ENCODE assay signal across 30 cellular contexts in the genomic region with DNA sequence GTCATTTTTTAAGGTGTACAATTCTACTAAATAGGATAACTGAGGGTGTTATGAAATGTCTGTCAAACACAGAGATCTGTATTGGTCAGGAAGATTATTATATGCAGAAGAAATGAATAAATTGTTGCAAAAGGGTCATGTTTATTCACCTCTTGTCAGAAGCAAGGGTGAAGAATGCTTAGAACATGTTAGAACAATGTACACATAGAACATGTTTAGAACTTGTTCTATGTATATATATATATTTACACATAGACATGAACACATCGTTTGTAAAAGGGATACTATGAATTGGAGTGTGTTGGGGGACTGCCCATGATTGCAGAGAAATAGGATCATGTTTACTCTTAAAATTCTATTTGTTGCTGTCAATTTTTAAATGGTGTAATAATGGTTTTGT. TPM values are rescaled to one million over a fixed set of nuclear protein-coding genes. Genes with fewer than 3 reads are reported as not detected.
"Had no signal": no experiment of that assay in that cellular context is flagged by ENCODE, and none has a peak within 500 bp of the region (broad histone marks: within the 10 kb centered on the region; RNA-seq: fewer than 3 reads in every experiment).

No MANE protein-coding gene starts in this region.

- H3K9me3 ChIP-seq: ascending aorta had no signal

- H3K36me3 ChIP-seq: ascending aorta had no signal

- DNase-seq: activated B cell treated with CpG ODN at 0.5 μM for 24 hours; activated CD4-positive, alpha-beta memory T cell treated with anti-CD3 and anti-CD28 coated beads for 36 hours; activated CD4-positive, alpha-beta T cell treated with anti-CD3 and anti-CD28 coated beads for 4 hours; activated CD4-positive, alpha-beta T cell treated with anti-CD3 and anti-CD28 coated beads, Interleukin-2, amount 10 ng/mL, durations not matched to agents 24 days and 14 days; activated CD4-positive, alpha-beta T cell treated with anti-CD3 and anti-CD28 coated beads, Interleukin-2, amount 50 U/mL, for 1 hour; activated CD4-positive, alpha-beta T cell treated with anti-CD3 and anti-CD28 coated beads, Interleukin-2, amount 50 U/mL, for 4 hours; activated CD4-positive, CD25-positive, alpha-beta regulatory T cell treated with anti-CD3 and anti-CD28 coated beads, Interleukin-2, amount 50 U/mL, for 72 hours; activated CD8-positive, alpha-beta memory T cell treated with anti-CD3 and anti-CD28 coated beads, Interleukin-2, amount 50 U/mL, for 4 hours; activated CD8-positive, alpha-beta T cell treated with anti-CD3 and anti-CD28 coated beads for 36 hours; activated effector memory CD4-positive, alpha-beta T cell treated with anti-CD3 and anti-CD28 coated beads, Interleukin-2, amount 50 U/mL, for 16 hours; activated gamma-delta T cell treated with Interleukin-2 at 50 U/mL for 16 hours; activated naive CD4-positive, alpha-beta T cell; activated naive CD4-positive, alpha-beta T cell treated with anti-CD3 and anti-CD28 coated beads, Interleukin-2, amount 10 ng/mL, durations not matched to agents 7 days and 5 days; activated naive CD8-positive, alpha-beta T cell treated with anti-CD3 and anti-CD28 coated beads, Interleukin-2, amount 10 ng/mL, durations not matched to agents 7 days and 5 days; activated naive CD8-positive, alpha-beta T cell treated with anti-CD3 and anti-CD28 coated beads, Interleukin-2, amount 50 U/mL, for 24 hours; activated T-cell treated with anti-CD3 and anti-CD28 coated beads for 4 hours; activated T-cell treated with anti-CD3 and anti-CD28 coated beads, Interleukin-2, amount 50 U/mL, for 1 hour; activated T-cell treated with anti-CD3 and anti-CD28 coated beads, Interleukin-2, amount 50 U/mL, for 4 hours; activated T-cell treated with anti-CD3 and anti-CD28 coated beads, Interleukin-2, amount 50 U/mL, for 72 hours; amygdala; anterior cingulate cortex; central memory CD4-positive, alpha-beta T cell; T-helper 1 cell; T-helper 2 cell; T-helper 9 cell had no signal

- H3K4me3 ChIP-seq: ascending aorta had no signal

- H3K27ac ChIP-seq: ascending aorta, VCaP had no signal

- H3K4me1 ChIP-seq: ascending aorta had no signal

- ATAC-seq: activated CD8-positive, alpha-beta T cell treated with anti-CD3 and anti-CD28 coated beads for 36 hours; activated naive CD8-positive, alpha-beta T cell treated with anti-CD3 and anti-CD28 coated beads, Interleukin-2, amount 50 U/mL, for 24 hours; activated T-cell treated with anti-CD3 and anti-CD28 coated beads, Interleukin-2, amount 50 U/mL, for 4 hours; activated T-cell treated with anti-CD3 and anti-CD28 coated beads, Interleukin-2, amount 50 U/mL, for 72 hours; activated T-helper 17 cell treated with anti-CD3 and anti-CD28 coated beads, Interleukin-2, amount 50 U/mL, for 72 hours had no signal

- H3K27me3 ChIP-seq: ascending aorta had no signal

RNA-seq across cellular contexts. Expression of gene TMEM150C, which starts 28.0 kb away (rescaled TPM):
- total RNA-seq: activated B cell treated with CpG ODN at 0.5 μM for 24 hours; activated CD4-positive, alpha-beta memory T cell treated with anti-CD3 and anti-CD28 coated beads for 36 hours; activated CD4-positive, alpha-beta T cell treated with anti-CD3 and anti-CD28 coated beads, Interleukin-2, amount 10 ng/mL, durations not matched to agents 24 days and 14 days; activated CD8-positive, alpha-beta memory T cell treated with anti-CD3 and anti-CD28 coated beads for 36 hours; activated CD8-positive, alpha-beta T cell treated with anti-CD3 and anti-CD28 coated beads for 36 hours; activated naive CD8-positive, alpha-beta T cell treated with anti-CD3 and anti-CD28 coated beads, Interleukin-2, amount 10 ng/mL, durations not matched to agents 7 days and 5 days; activated T-helper 1 cell treated with anti-CD3 and anti-CD28 coated beads, Interleukin-12 subunit alpha, Interleukin-12 subunit beta, Interleukin-2, Interleukin-4 antibody, amounts not matched to agents 30 ng/mL and 10 ng/mL and 1 ng/mL, durations not matched to agents 14 hours and 24 hours and 36 hours; activated T-helper 17 cell treated with anti-CD3 and anti-CD28 coated beads, Interleukin-2, amount 50 U/mL, for 72 hours had no signal
